In genomic region chr12:95724767-95725166, GRCh38 we compare ENCODE assay signal across 17 cellular contexts.
A peak's percentile ranks its signal among the peaks of the same experiment; 100 is the strongest.
DNase-seq lines count a peak whose midpoint lies in the region; ATAC-seq, FAIRE-seq and TF ChIP-seq lines count a peak whose summit lies in the region.
"Had no signal": no experiment of that assay in that cellular context is flagged by ENCODE, and none has a peak within 500 bp of the region (broad histone marks: within the 10 kb centered on the region; RNA-seq: fewer than 3 reads in every experiment).

No MANE protein-coding gene starts in this region.

- TF ChIP-seq CTCF in A549 (IDR thresholded peaks at IDR 0.05), result no peak
- no peak for TF ChIP-seq CTCF in osteoblast (IDR thresholded peaks at IDR 0.05; ENCODE audit: extremely low read depth, low read depth, low read length)
- TF ChIP-seq CTCF in stomach (IDR thresholded peaks at IDR 0.05), result no peak
- TF ChIP-seq CTCF in breast epithelium (IDR thresholded peaks at IDR 0.05), result no peak

- H2AFZ ChIP-seq in Karpas-422 (ENCODE audit: low read length) (no peak overlapping the region), osteoblast (ENCODE audit: low read length) (no peak overlapping the region)
- H2AFZ ChIP-seq: GM23248 had no signal

- H3K79me2 ChIP-seq in Karpas-422 (ENCODE audit: low read length), result no peaks in the 10 kb centered on the region
- H3K79me2 ChIP-seq in osteoblast (ENCODE audit: insufficient read depth, low read length), result peaks cover 2% of the 10 kb centered on the region

- CTCF ChIA-PET in A549 (lab: Yijun Ruan, JAX), result interaction anchor here (1.9 kb wide), 1 partner anchor 154 kb away, joined by 3 read pairs; no protein-coding TSS in a partner anchor

- H3K9me2 ChIP-seq in Karpas-422 (replicated peaks; ENCODE audit: insufficient read depth, low read length), result no peaks in the 10 kb centered on the region

- H3K9me3 ChIP-seq in A549 (peaks cover 25% of the 10 kb centered on the region), Karpas-422 (ENCODE audit: low read length) (peaks cover 6% of the 10 kb centered on the region; the same call in 1 of the 2 replicates), osteoblast (ENCODE audit: low read depth, low read length) (no peaks in the 10 kb centered on the region), aorta (ENCODE audit: control insufficient read depth, low read length) (no peaks in the 10 kb centered on the region), stomach (peaks cover 0 to 5% (median 0%) of the 10 kb centered on the region in 4 donors), breast epithelium (no peaks in the 10 kb centered on the region)
- H3K9me3 ChIP-seq: BE2C had no signal

- no peak for TF ChIP-seq RAD21 in A549 (conservative IDR thresholded peaks at IDR 0.05 in 1 of 2, IDR thresholded peaks at IDR 0.05 in 1 of 2)

- TF ChIP-seq EP300 in A549 (IDR thresholded peaks at IDR 0.05) (no peak), stomach (IDR thresholded peaks at IDR 0.05) (no peak)

- 88% methylated on average over 1 of the region's 1 CpG for WGBS in A549 (ENCODE audit: missing lambda C conversion rate)
- WGBS in aorta, 2 donors, result 26 to 35% methylated on average over 1 of the region's 1 CpG
- 80 to 95% (median 86%) methylated on average over 1 of the region's 1 CpG for WGBS in stomach, 5 donors

- H3K27me3 ChIP-seq in Karpas-422 (ENCODE audit: low read length) (no peaks in the 10 kb centered on the region; the same call in 1 of the 2 replicates), osteoblast (ENCODE audit: insufficient read depth, low read length) (no peaks in the 10 kb centered on the region), aorta (ENCODE audit: control insufficient read depth in 1 of 2, insufficient read depth in 2 of 2, low read length in 1 of 2) (no peaks in the 10 kb centered on the region), stomach (no peaks in the 10 kb centered on the region), breast epithelium (no peaks in the 10 kb centered on the region)

- H3K27ac ChIP-seq in A549 (no peak overlapping the region), Karpas-422 (ENCODE audit: low read length) (no peak overlapping the region), osteoblast (ENCODE audit: low read depth, low read length) (peak overlapping the region; percentile 15), aorta (ENCODE audit: low read depth in 1 of 2, low read length in 2 of 2) (no peak overlapping the region), stomach (no peak overlapping the region), breast epithelium (no peak overlapping the region)
- H3K27ac ChIP-seq: C4-2B, GM23248 had no signal

- H3K9ac ChIP-seq in Karpas-422 (ENCODE audit: low read length), result no peak overlapping the region
- H3K9ac ChIP-seq: GM23248 had no signal

- peak; percentile 36 for FAIRE-seq in A549 (lab: Jason Lieb, UNC)

- intact Hi-C loops in aorta (cut with DNase I), result no loop called here
- intact Hi-C loops in stomach (cut with DNase I; ENCODE audit: low total_unique reads), result no loop called here
- intact Hi-C loops in breast epithelium (cut with DNase I; ENCODE audit: low total_unique reads), result no loop called here

- ATAC-seq in A549 (no peak), HG03280 (IDR thresholded peaks at IDR 0.05; ENCODE audit: unreplicated experiment) (no peak), aorta (ENCODE audit: low FRiP score) (no peak)

- POLR2A ChIA-PET in A549 (lab: Yijun Ruan, JAX), result no interaction called here

- TF ChIP-seq POLR2A in A549 (IDR thresholded peaks at IDR 0.05; ENCODE audit: low read length) (no peak), stomach (IDR thresholded peaks at IDR 0.05) (no peak), breast epithelium (IDR thresholded peaks at IDR 0.05) (no peak)

- H3K36me3 ChIP-seq in Karpas-422 (ENCODE audit: insufficient read depth, low read length) (no peaks in the 10 kb centered on the region), osteoblast (ENCODE audit: insufficient read depth, low read length) (peaks cover 12% of the 10 kb centered on the region), aorta (ENCODE audit: control insufficient read depth in 1 of 2, insufficient read depth in 2 of 2, low read length in 1 of 2) (no peaks in the 10 kb centered on the region), stomach (peaks cover 0 to 14% (median 4%) of the 10 kb centered on the region in 4 donors), breast epithelium (no peaks in the 10 kb centered on the region)
- H3K36me3 ChIP-seq: BE2C had no signal

- H3K4me2 ChIP-seq in A549, result peak overlapping the region; percentile 44; the same call in 1 of the 3 replicates
- peak overlapping the region; percentile 77 for H3K4me2 ChIP-seq in Karpas-422 (ENCODE audit: low read depth, low read length, poor library complexity, severe bottlenecking)
- no peak overlapping the region for H3K4me2 ChIP-seq in osteoblast (ENCODE audit: insufficient read depth, low read length)

- no peak for DNase-seq in A549 (ENCODE audit: low read depth in 1 of 2, low spot score in 1 of 2)
- DNase-seq in EH (ENCODE audit: low read depth), result peak; percentile 52
- no peak for DNase-seq in Karpas-422
- DNase-seq in osteoblast (ENCODE audit: insufficient read length, low spot score, missing footprints), result no peak
- no peak for DNase-seq in aorta
- DNase-seq in stomach, result no peak
- DNase-seq in breast epithelium (ENCODE audit: low spot score in 2 of 2), result no peak
- DNase-seq: BE2C; CD4-positive, alpha-beta memory T cell; DMS153; DMS79 treated with DMSO at 0.1 percent for 48 hours; GM23248; H7; IMR-90; KG1 had no signal

- H4K20me1 ChIP-seq in Karpas-422 (ENCODE audit: insufficient read depth, low read depth, low read length) (no peaks in the 10 kb centered on the region), osteoblast (ENCODE audit: insufficient read depth, low read length) (no peaks in the 10 kb centered on the region)

- H3K4me1 ChIP-seq in A549 (peaks cover 47% of the 10 kb centered on the region), Karpas-422 (ENCODE audit: low read length) (peaks cover 32% of the 10 kb centered on the region), osteoblast (ENCODE audit: insufficient read depth, low read length) (peaks cover 7% of the 10 kb centered on the region), aorta (ENCODE audit: control insufficient read depth in 1 of 2, insufficient read depth in 2 of 2, low read length in 2 of 2) (peaks cover 0 to 2% of the 10 kb centered on the region in 2 donors), stomach (peaks cover 0 to 24% (median 9%) of the 10 kb centered on the region in 4 donors), breast epithelium (no peaks in the 10 kb centered on the region)
- H3K4me1 ChIP-seq: BE2C had no signal

- H3K4me3 ChIP-seq in A549 (no peak overlapping the region), Karpas-422 (ENCODE audit: low read length) (no peak overlapping the region), osteoblast (ENCODE audit: insufficient read depth, low read length) (no peak overlapping the region), aorta (ENCODE audit: low read length in 2 of 2) (no peak overlapping the region), stomach (no peak overlapping the region), breast epithelium (no peak overlapping the region)
- H3K4me3 ChIP-seq: GM23248 had no signal

TF ChIP-seq in A549, 52 proteins besides CTCF, POLR2A, EP300 and RAD21 (continues in another document):
- TF ChIP-seq FOXS1 (CRISPR knock-in tag; IDR thresholded peaks at IDR 0.05) (no peak), BCL3 (IDR thresholded peaks at IDR 0.05) (no peak), EHMT2 (IDR thresholded peaks at IDR 0.05; ENCODE audit: low read depth) (no peak), BHLHE40 (IDR thresholded peaks at IDR 0.05; ENCODE audit: low read depth, low read length) (no peak), RNF2 (IDR thresholded peaks at IDR 0.05; ENCODE audit: borderline replicate concordance, low read depth) (no peak), CHD4 (IDR thresholded peaks at IDR 0.05; ENCODE audit: borderline replicate concordance) (no peak), FOSL2 (IDR thresholded peaks at IDR 0.05) (no peak), FOSL2 (CRISPR knock-in tag; IDR thresholded peaks at IDR 0.05) (no peak), HOXA7 (CRISPR knock-in tag; IDR thresholded peaks at IDR 0.05) (no peak), SMC3 (IDR thresholded peaks at IDR 0.05) (no peak), ZNF302 (CRISPR knock-in tag; IDR thresholded peaks at IDR 0.05) (no peak), MAFK (IDR thresholded peaks at IDR 0.05; ENCODE audit: partially characterized antibody) (no peak), ATOH8 (CRISPR knock-in tag; IDR thresholded peaks at IDR 0.05; ENCODE audit: low read depth) (no peak), PHF8 (IDR thresholded peaks at IDR 0.05; ENCODE audit: borderline replicate concordance, low read depth) (no peak), HEYL (CRISPR knock-in tag; IDR thresholded peaks at IDR 0.05) (no peak), PBX3 (IDR thresholded peaks at IDR 0.05) (no peak), HOXB13 (CRISPR knock-in tag; IDR thresholded peaks at IDR 0.05; ENCODE audit: low read depth) (no peak)
